Comparison of ENCODE assay signal across 17 cellular contexts in genomic region chr6:66376021-66376420, GRCh38.
A peak's percentile ranks its signal among the peaks of the same experiment; 100 is the strongest.
DNase-seq lines count a peak whose midpoint lies in the region; ATAC-seq and TF ChIP-seq lines count a peak whose summit lies in the region.
"Had no signal": no experiment of that assay in that cellular context is flagged by ENCODE, and none has a peak within 500 bp of the region (broad histone marks: within the 10 kb centered on the region; RNA-seq: fewer than 3 reads in every experiment).

No MANE protein-coding gene starts in this region.

- H3K4me2 ChIP-seq in PC-3 (ENCODE audit: low read length) = no peak overlapping the region
- H3K4me2 ChIP-seq in mesenchymal stem cell (ENCODE audit: low read length, poor library complexity, severe bottlenecking) = no peak overlapping the region
- H3K4me2 ChIP-seq: KMS-11 had no signal

- no peak overlapping the region for H3K23ac ChIP-seq in mesenchymal stem cell (ENCODE audit: low read length in 2 of 2)

- H3K18ac ChIP-seq in mesenchymal stem cell (ENCODE audit: low read depth in 1 of 2, low read length in 2 of 2) = no peak overlapping the region

- H3K4me3 ChIP-seq in PC-3 (ENCODE audit: low read length) (no peak overlapping the region), choroid plexus epithelial cell (ENCODE audit: low read depth, low read length) (no peak overlapping the region), mesenchymal stem cell (ENCODE audit: insufficient read depth in 1 of 2, low read depth in 1 of 2, low read length in 2 of 2) (no peak overlapping the region)

- no peaks in the 10 kb centered on the region for H3K9me3 ChIP-seq in PC-3 (ENCODE audit: low read length)
- no peaks in the 10 kb centered on the region for H3K9me3 ChIP-seq in mesenchymal stem cell (ENCODE audit: control insufficient read depth, low read length)

- no TSS peak for BruUV-seq in PC-3 (replicated peaks; lab: Mats Ljungman, UMichigan)

- H2BK12ac ChIP-seq in mesenchymal stem cell (ENCODE audit: low read length in 2 of 2) = no peak overlapping the region

- DNase-seq in GM03348 (ENCODE audit: low spot score) (peak; percentile 5), PC-3 (peak; percentile 5), choroid plexus epithelial cell (ENCODE audit: low read depth) (peak; percentile 28), mesenchymal stem cell (peak; percentile 9), NCI-H510A treated with DMSO at 0.1 percent for 48 hours (lab: John Stamatoyannopoulos, UW) (no peak), RPMI8226 (no peak)
- DNase-seq: C1 segment of cervical spinal cord; CD8-positive, alpha-beta memory T cell; DMS53; EL; HFFc6; NCI-H146; NCI-H2081; NCI-H774; OCI-M1 had no signal

- CTCF ChIA-PET in PC-3 (lab: Charles Lee) = no interaction called here

- TF ChIP-seq CTCF in PC-3 (conservative IDR thresholded peaks at IDR 0.05; ENCODE audit: low read depth, low read length) = no peak
- no peak for TF ChIP-seq CTCF in choroid plexus epithelial cell (conservative IDR thresholded peaks at IDR 0.05; ENCODE audit: low read depth, low read length)

- intact Hi-C loops in PC-3 (cut with micrococcal nuclease) = no loop called here

- H3K9ac ChIP-seq in PC-3 (ENCODE audit: low read length) (no peak overlapping the region), mesenchymal stem cell (ENCODE audit: low read length) (no peak overlapping the region)
- H3K9ac ChIP-seq: KMS-11 had no signal

- no peak overlapping the region for H4K91ac ChIP-seq in mesenchymal stem cell (ENCODE audit: low read length)

- H3K4me1 ChIP-seq in PC-3 (ENCODE audit: insufficient read depth, low read length) = peaks cover 7% of the 10 kb centered on the region; the same call in 1 of the 2 replicates
- no peaks in the 10 kb centered on the region for H3K4me1 ChIP-seq in mesenchymal stem cell (ENCODE audit: control insufficient read depth, insufficient read depth, low read depth, low read length)

- no peaks in the 10 kb centered on the region for H3F3A ChIP-seq in PC-3 (ENCODE audit: low read length, unreplicated experiment)

- no peaks in the 10 kb centered on the region for H3K9me2 ChIP-seq in PC-3 (replicated peaks; ENCODE audit: low read length)

- H2BK120ac ChIP-seq in mesenchymal stem cell (ENCODE audit: low read depth, low read length) = no peak overlapping the region

- H3K14ac ChIP-seq in mesenchymal stem cell (ENCODE audit: low read length in 2 of 2) = no peak overlapping the region

- H3K79me1 ChIP-seq in mesenchymal stem cell (replicated peaks; ENCODE audit: low read length, poor library complexity, severe bottlenecking) = no peaks in the 10 kb centered on the region

- H3K36me3 ChIP-seq in PC-3 (ENCODE audit: low read depth, low read length) (no peaks in the 10 kb centered on the region), mesenchymal stem cell (ENCODE audit: control insufficient read depth in 1 of 2, insufficient read depth in 2 of 2, low read depth in 1 of 2, low read length in 2 of 2) (no peaks in the 10 kb centered on the region)

- no peak overlapping the region for H2AK5ac ChIP-seq in mesenchymal stem cell (ENCODE audit: low read length, severe bottlenecking)

- ATAC-seq in PC-3 (peak; percentile 33; the same call in 1 of the 2 replicates), HG03196 (IDR thresholded peaks at IDR 0.05; ENCODE audit: unreplicated experiment) (no peak)

- H3K27me3 ChIP-seq in PC-3 (ENCODE audit: low read length) (no peaks in the 10 kb centered on the region), mesenchymal stem cell (ENCODE audit: control insufficient read depth in 1 of 2, insufficient read depth in 1 of 2, low read length in 2 of 2) (no peaks in the 10 kb centered on the region)

- H2BK5ac ChIP-seq in mesenchymal stem cell (ENCODE audit: low read depth, low read length, poor library complexity, severe bottlenecking) = no peak overlapping the region

- no peak overlapping the region for H2BK15ac ChIP-seq in mesenchymal stem cell (ENCODE audit: low read depth, poor library complexity, severe bottlenecking)

- POLR2A ChIA-PET in PC-3 (lab: Charles Lee; ENCODE audit: unreplicated experiment) = no interaction called here

- H3K79me2 ChIP-seq in PC-3 (ENCODE audit: low read length) = no peaks in the 10 kb centered on the region

- no peak overlapping the region for H3K4ac ChIP-seq in mesenchymal stem cell (ENCODE audit: low read depth in 1 of 2, low read length in 2 of 2)

- WGBS in mesenchymal stem cell = 93% methylated on average over 1 of the region's 2 CpGs

- no peak overlapping the region for H3K27ac ChIP-seq in PC-3 (ENCODE audit: low read length)
- no peak overlapping the region for H3K27ac ChIP-seq in mesenchymal stem cell (ENCODE audit: low read length, poor library complexity, severe bottlenecking)
- H3K27ac ChIP-seq: KMS-11 had no signal

- H2AFZ ChIP-seq in PC-3 (ENCODE audit: low read length) = no peak overlapping the region
- no peak overlapping the region for H2AFZ ChIP-seq in mesenchymal stem cell (ENCODE audit: low read depth, low read length)

- H4K8ac ChIP-seq in mesenchymal stem cell (ENCODE audit: low read length) = no peak overlapping the region

- no peaks in the 10 kb centered on the region for H4K20me1 ChIP-seq in PC-3 (ENCODE audit: low read length)

Comparison
In these comparisons a context has a peak if more than half of its experiments do, and no peak if none do; other contexts are left out.
1. DNase-seq: peak in GM03348 (single experiment), PC-3 (single experiment), choroid plexus epithelial cell (single experiment) and mesenchymal stem cell (single experiment); none in NCI-H510A treated with DMSO at 0.1 percent for 48 hours (single experiment) and RPMI8226 (single experiment).